Comparison of ENCODE assay signal across 19 cellular contexts in the genomic region with DNA sequence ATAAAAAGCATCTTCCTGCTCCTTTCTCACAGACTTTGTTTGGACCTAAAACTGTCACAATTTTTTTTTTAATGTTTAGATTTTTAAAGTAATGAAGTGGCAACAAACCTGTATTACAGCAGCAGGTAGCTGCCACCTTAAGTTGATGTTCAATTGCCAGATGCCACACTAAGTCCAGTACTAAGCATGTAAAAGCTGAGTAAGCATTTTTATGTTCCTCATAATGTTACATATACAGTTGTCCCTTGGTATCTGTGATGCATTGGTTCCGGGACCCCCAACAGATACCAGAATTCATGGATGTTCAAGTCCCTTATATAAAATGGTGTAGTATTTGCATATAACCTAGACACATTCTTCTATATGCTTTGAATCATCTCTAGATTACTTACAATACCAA.
"Had no signal": no experiment of that assay in that cellular context is flagged by ENCODE, and none has a peak within 500 bp of the region (broad histone marks: within the 10 kb centered on the region; RNA-seq: fewer than 3 reads in every experiment).

No MANE protein-coding gene starts in this region.

- H3K27me3 ChIP-seq: ascending aorta, gastroesophageal sphincter, heart left ventricle, spleen had no signal

- ATAC-seq: gastroesophageal sphincter, heart left ventricle, left lobe of liver had no signal

- DNase-seq: activated CD4-positive, alpha-beta T cell treated with anti-CD3 and anti-CD28 coated beads, Interleukin-2, amount 10 ng/mL, durations not matched to agents 24 days and 14 days; activated CD8-positive, alpha-beta memory T cell treated with anti-CD3 and anti-CD28 coated beads, Interleukin-2, amount 50 U/mL, for 48 hours; activated naive CD4-positive, alpha-beta T cell; cerebellar nuclear complex; cortex of kidney; heart left ventricle; kidney; midbrain; nephron progenitor cell; nucleus accumbens; posterior cingulate gyrus; spleen; stimulated activated naive CD4-positive, alpha-beta T cell; trophoblast cell had no signal

- H3K9me3 ChIP-seq: ascending aorta, gastroesophageal sphincter, spleen had no signal

- H3K27ac ChIP-seq: spleen had no signal

- FAIRE-seq: endometrium, kidney had no signal

- H3K4me3 ChIP-seq: ascending aorta, gastroesophageal sphincter, heart left ventricle, lung, spleen had no signal
